In genomic region chr15:74511583-74511982, GRCh38 we compare ENCODE assay signal across 13 cellular contexts. TPM values are rescaled to one million over a fixed set of nuclear protein-coding genes. Genes with fewer than 3 reads are reported as not detected.
DNase-seq lines count a peak whose midpoint lies in the region; ATAC-seq and TF ChIP-seq lines count a peak whose summit lies in the region.
"Had no signal": no experiment of that assay in that cellular context is flagged by ENCODE, and none has a peak within 500 bp of the region (broad histone marks: within the 10 kb centered on the region; RNA-seq: fewer than 3 reads in every experiment).

No MANE protein-coding gene starts in this region.

- WGBS in endodermal cell (ENCODE audit: insufficient coverage in 1 of 2, insufficient read length in 1 of 2), 2 experiments: 90 to 97% methylated on average over 2 to 4 of the region's 4 CpGs

- H3K36me3 ChIP-seq in KMS-11 (ENCODE audit: insufficient read depth) (no peaks in the 10 kb centered on the region), endodermal cell (ENCODE audit: control insufficient read depth, insufficient read depth, low read length) (no peaks in the 10 kb centered on the region)

- TF ChIP-seq CTCF in KMS-11 (conservative IDR thresholded peaks at IDR 0.05; ENCODE audit: low read depth, low read length) (no peak), endothelial cell (IDR thresholded peaks at IDR 0.05; ENCODE audit: unreplicated experiment) (no peak), endodermal cell (conservative IDR thresholded peaks at IDR 0.05) (no peak)

- H3K4me3 Mint-ChIP-seq in endothelial cell (ENCODE audit: unreplicated experiment): no peak overlapping the region
- no peak overlapping the region for H3K4me3 Mint-ChIP-seq in endodermal cell
- H3K4me3 Mint-ChIP-seq: neural crest cell, type B pancreatic cell had no signal

- H3K79me2 ChIP-seq in KMS-11 (ENCODE audit: insufficient read depth, low read depth): no peaks in the 10 kb centered on the region

- peaks cover 23% of the 10 kb centered on the region for H3K4me1 ChIP-seq in KMS-11 (ENCODE audit: low read depth, poor library complexity, severe bottlenecking)
- H3K4me1 ChIP-seq in endodermal cell (ENCODE audit: control insufficient read depth, insufficient read depth, low read length): no peaks in the 10 kb centered on the region
- H3K4me1 ChIP-seq: Caco-2 had no signal

- H3K27me3 ChIP-seq in KMS-11 (ENCODE audit: insufficient read depth, low read depth) (no peaks in the 10 kb centered on the region), endodermal cell (ENCODE audit: control insufficient read depth, insufficient read depth, low read length, poor library complexity, severe bottlenecking) (no peaks in the 10 kb centered on the region)

- H3K27me3 Mint-ChIP-seq in endothelial cell (ENCODE audit: unreplicated experiment) (no peaks in the 10 kb centered on the region), endodermal cell (ENCODE audit: insufficient read depth) (no peaks in the 10 kb centered on the region)
- H3K27me3 Mint-ChIP-seq: type B pancreatic cell had no signal

- H2AFZ ChIP-seq in KMS-11 (ENCODE audit: low read depth): peak overlapping the region; percentile 46; the same call in 1 of the 2 replicates

- no peak overlapping the region for H3K9ac ChIP-seq in KMS-11
- H3K9ac ChIP-seq in endodermal cell (ENCODE audit: extremely low read depth, low read length, poor library complexity, severe bottlenecking): no peak overlapping the region

- H3K4me2 ChIP-seq in KMS-11: peak overlapping the region; percentile 47; the same call in 1 of the 2 replicates

- H3K27ac Mint-ChIP-seq in endothelial cell (ENCODE audit: unreplicated experiment): peak overlapping the region; percentile 86
- H3K27ac Mint-ChIP-seq in endodermal cell: no peak overlapping the region
- H3K27ac Mint-ChIP-seq: type B pancreatic cell had no signal

- peak; percentile 29 for DNase-seq in CMK (ENCODE audit: low read depth)
- no peak for DNase-seq in endothelial cell (ENCODE audit: low spot score)
- no peak for DNase-seq in activated CD4-positive, CD25-positive, alpha-beta regulatory T cell treated with anti-CD3 and anti-CD28 coated beads, Interleukin-2, amount 50 U/mL, for 72 hours
- no peak for DNase-seq in central memory CD4-positive, alpha-beta T cell
- DNase-seq in endodermal cell: no peak
- DNase-seq in occipital lobe (lab: John Stamatoyannopoulos, UW): no peak
- DNase-seq: activated gamma-delta T cell treated with Interleukin-2 at 50 U/mL for 16 hours; Caco-2; effector CD4-positive, alpha-beta T cell had no signal

- H3K36me3 Mint-ChIP-seq in endothelial cell (ENCODE audit: low read depth, unreplicated experiment): no peaks in the 10 kb centered on the region
- H3K36me3 Mint-ChIP-seq in endodermal cell (ENCODE audit: low read depth): no peaks in the 10 kb centered on the region
- H3K36me3 Mint-ChIP-seq: type B pancreatic cell had no signal

- no peaks in the 10 kb centered on the region for H3K9me3 Mint-ChIP-seq in endothelial cell (ENCODE audit: unreplicated experiment)
- no peaks in the 10 kb centered on the region for H3K9me3 Mint-ChIP-seq in endodermal cell
- H3K9me3 Mint-ChIP-seq: neural crest cell, type B pancreatic cell had no signal

- peak; percentile 56 for ATAC-seq in GM21423 (IDR thresholded peaks at IDR 0.05; ENCODE audit: unreplicated experiment)

- H3K9me3 ChIP-seq in endodermal cell (ENCODE audit: control insufficient read depth, low read length): no peaks in the 10 kb centered on the region
- H3K9me3 ChIP-seq: Caco-2 had no signal

- H4K20me1 ChIP-seq in KMS-11 (ENCODE audit: insufficient read depth): no peaks in the 10 kb centered on the region

- H3K4me1 Mint-ChIP-seq in endothelial cell (ENCODE audit: unreplicated experiment) (peaks cover 13% of the 10 kb centered on the region), endodermal cell (no peaks in the 10 kb centered on the region)
- H3K4me1 Mint-ChIP-seq: neural crest cell had no signal

- H3K4me3 ChIP-seq in KMS-11 (IDR thresholded peaks at IDR 0.05; ENCODE audit: insufficient read depth, low read depth, low read length) (no peak overlapping the region), endodermal cell (ENCODE audit: low read length) (no peak overlapping the region)

- H3K27ac ChIP-seq in KMS-11: peak overlapping the region; percentile 37; the same call in 1 of the 2 replicates
- H3K27ac ChIP-seq in endodermal cell (ENCODE audit: low read depth, low read length): no peak overlapping the region

RNA-seq across cellular contexts. Expression of gene ARID3B, which starts 29.4 kb away (rescaled TPM):
- total RNA-seq in endothelial cell (ENCODE audit: unreplicated experiment): 70.0 TPM
- total RNA-seq in endodermal cell: 10 to 100 TPM; 98.1 to 99.4 TPM
- polyA plus RNA-seq in endodermal cell (2013, experiment 1 of 2): 62.4 TPM
- polyA plus RNA-seq in endodermal cell (2013, experiment 2 of 2): 60.7 TPM
- total RNA-seq in occipital lobe: 8.3 TPM

RNA-seq across cellular contexts. Expression of gene UBL7, which starts 50.6 kb away (rescaled TPM):
- total RNA-seq in endothelial cell (ENCODE audit: unreplicated experiment) (79.9 TPM), endodermal cell (10 to 100 TPM; 38.5 to 52.6 TPM), occipital lobe (31.2 TPM)
- polyA plus RNA-seq in endodermal cell (2013, experiment 1 of 2): 62.0 TPM
- 50.5 TPM for polyA plus RNA-seq in endodermal cell (2013, experiment 2 of 2)
